Comparison of ENCODE assay signal across 8 cellular contexts in genomic region chr10:98460837-98461499, GRCh38. TPM values are rescaled to one million over a fixed set of nuclear protein-coding genes. Genes with fewer than 3 reads are reported as not detected.
DNase-seq lines count a peak whose midpoint lies in the region; ATAC-seq and TF ChIP-seq lines count a peak whose summit lies in the region.

No MANE protein-coding gene starts in this region.

- H3K36me3 Mint-ChIP-seq in activated naive CD4-positive, alpha-beta T cell treated with anti-CD3 and anti-CD28 coated beads for 36 hours (ENCODE audit: low read depth): no peaks in the 10 kb centered on the region

- H3K9me3 Mint-ChIP-seq in activated naive CD4-positive, alpha-beta T cell treated with anti-CD3 and anti-CD28 coated beads for 36 hours: no peaks in the 10 kb centered on the region

- intact Hi-C loops in activated naive CD4-positive, alpha-beta T cell treated with anti-CD3 and anti-CD28 coated beads for 36 hours (cut with micrococcal nuclease): no loop called here

- CTCF ChIA-PET in activated naive CD4-positive, alpha-beta T cell treated with anti-CD3 and anti-CD28 coated beads for 36 hours (lab: Charles Lee): no interaction called here

- H3K27me3 Mint-ChIP-seq in activated naive CD4-positive, alpha-beta T cell treated with anti-CD3 and anti-CD28 coated beads for 36 hours (ENCODE audit: low read depth): peaks cover 21% of the 10 kb centered on the region

- no peak overlapping the region for H3K4me3 Mint-ChIP-seq in activated naive CD4-positive, alpha-beta T cell treated with anti-CD3 and anti-CD28 coated beads for 36 hours

- no peak overlapping the region for H3K4me3 ChIP-seq in fibroblast of the aortic adventitia (ENCODE audit: low read depth, low read length)

- ATAC-seq in HG03571 (IDR thresholded peaks at IDR 0.05; ENCODE audit: unreplicated experiment): no peak
- no peak for ATAC-seq in GM21528 (IDR thresholded peaks at IDR 0.05; ENCODE audit: low FRiP score, unreplicated experiment)

- DNase-seq in EL: peak; percentile 96
- DNase-seq in RPMI7951 (ENCODE audit: low read depth): peak; percentile 90
- peak; percentile 94 for DNase-seq in fibroblast of the aortic adventitia (ENCODE audit: low read depth)
- peak; percentile 80 for DNase-seq in pulmonary artery endothelial cell (ENCODE audit: low read depth, low spot score)
- no peak for DNase-seq in GF-D8 (lab: John Stamatoyannopoulos, UW)
- no peak for DNase-seq in activated naive CD4-positive, alpha-beta T cell treated with anti-CD3 and anti-CD28 coated beads for 36 hours

- H3K27ac Mint-ChIP-seq in activated naive CD4-positive, alpha-beta T cell treated with anti-CD3 and anti-CD28 coated beads for 36 hours: no peak overlapping the region

- no peak for TF ChIP-seq CTCF in fibroblast of the aortic adventitia (IDR thresholded peaks at IDR 0.05; ENCODE audit: insufficient read depth, low read length)

- H3K4me1 Mint-ChIP-seq in activated naive CD4-positive, alpha-beta T cell treated with anti-CD3 and anti-CD28 coated beads for 36 hours (ENCODE audit: low read depth): no peaks in the 10 kb centered on the region

RNA-seq across cellular contexts. Expression of gene HPS1, which starts 14.2 kb away (rescaled TPM):
- 11.5 and 12.3 TPM in 2 replicates for total RNA-seq in RPMI7951 (2014; rRNA removed; shearing (Covaris generic))
- total RNA-seq in fibroblast of the aortic adventitia (ENCODE audit: low replicate concordance): 42.3 and 53.4 TPM in 2 replicates
- 27.1 and 28.8 TPM in 2 replicates for total RNA-seq in pulmonary artery endothelial cell
- 10 to 100 TPM; 28.1 to 31.0 TPM for total RNA-seq in activated naive CD4-positive, alpha-beta T cell treated with anti-CD3 and anti-CD28 coated beads for 36 hours

RNA-seq across cellular contexts. Expression of gene PYROXD2, which starts 46.0 kb away (rescaled TPM):
- total RNA-seq in RPMI7951 (2014; rRNA removed; shearing (Covaris generic)): 1.3 and 2.0 TPM in 2 replicates
- total RNA-seq in fibroblast of the aortic adventitia (ENCODE audit: low replicate concordance) (6.5 and 10.2 TPM in 2 replicates), pulmonary artery endothelial cell (4.0 TPM in 2 replicates)
- 1 to 10 TPM; 4.2 to 5.0 TPM for total RNA-seq in activated naive CD4-positive, alpha-beta T cell treated with anti-CD3 and anti-CD28 coated beads for 36 hours

Comparison
In these comparisons a context has a peak if more than half of its experiments do, and no peak if none do; other contexts are left out.
1. DNase-seq: peak in EL (single experiment), RPMI7951 (single experiment), fibroblast of the aortic adventitia (single experiment) and pulmonary artery endothelial cell (single experiment); none in GF-D8 (single experiment) and activated naive CD4-positive, alpha-beta T cell treated with anti-CD3 and anti-CD28 coated beads for 36 hours (single experiment).